ENCODE assay signal across 10 cellular contexts in genomic region chr14:35285991-35286564, GRCh38. TPM values are rescaled to one million over a fixed set of nuclear protein-coding genes. Genes with fewer than 3 reads are reported as not detected.
A peak's percentile ranks its signal among the peaks of the same experiment; 100 is the strongest.
DNase-seq lines count a peak whose midpoint lies in the region; ATAC-seq and TF ChIP-seq lines count a peak whose summit lies in the region.
"Had no signal": no experiment of that assay in that cellular context is flagged by ENCODE, and none has a peak within 500 bp of the region (broad histone marks: within the 10 kb centered on the region; RNA-seq: fewer than 3 reads in every experiment).

No MANE protein-coding gene starts in this region.

- no peaks in the 10 kb centered on the region for H3K9me3 Mint-ChIP-seq in CD4-positive, alpha-beta memory T cell
- peaks cover 2% of the 10 kb centered on the region for H3K9me3 Mint-ChIP-seq in activated naive CD8-positive, alpha-beta T cell treated with anti-CD3 and anti-CD28 coated beads for 36 hours
- H3K9me3 Mint-ChIP-seq in mesothelial cell of epicardium (no peaks in the 10 kb centered on the region), type B pancreatic cell (no peaks in the 10 kb centered on the region)
- H3K9me3 Mint-ChIP-seq: brain had no signal

- peaks cover 30 to 52% (median 36%) of the 10 kb centered on the region in 4 donors for H3K4me1 Mint-ChIP-seq in CD4-positive, alpha-beta memory T cell
- peaks cover 48% of the 10 kb centered on the region for H3K4me1 Mint-ChIP-seq in activated naive CD8-positive, alpha-beta T cell treated with anti-CD3 and anti-CD28 coated beads for 36 hours
- H3K4me1 Mint-ChIP-seq in mesothelial cell of epicardium (peaks cover 5% of the 10 kb centered on the region), type B pancreatic cell (ENCODE audit: unreplicated experiment) (peaks cover 4% of the 10 kb centered on the region)

- H3K36me3 ChIP-seq in CD4-positive, alpha-beta memory T cell (ENCODE audit: insufficient read depth, low read length), result no peaks in the 10 kb centered on the region

- peak overlapping the region; percentile 50 for H3K27ac ChIP-seq in CD4-positive, alpha-beta memory T cell (ENCODE audit: low read depth, low read length)

- H3K27me3 ChIP-seq in CD4-positive, alpha-beta memory T cell (ENCODE audit: insufficient read depth, low read length), result no peaks in the 10 kb centered on the region

- H3K4me3 Mint-ChIP-seq in CD4-positive, alpha-beta memory T cell, result peak overlapping the region in 6 of 8 donors; percentile 12 to 73 (median 34)
- peak overlapping the region; percentile 43 for H3K4me3 Mint-ChIP-seq in activated naive CD8-positive, alpha-beta T cell treated with anti-CD3 and anti-CD28 coated beads for 36 hours
- H3K4me3 Mint-ChIP-seq in mesothelial cell of epicardium (no peak overlapping the region), type B pancreatic cell (no peak overlapping the region)
- H3K4me3 Mint-ChIP-seq: brain had no signal

- TF ChIP-seq CTCF in mesothelial cell of epicardium (IDR thresholded peaks at IDR 0.05; ENCODE audit: unreplicated experiment) (no peak), type B pancreatic cell (conservative IDR thresholded peaks at IDR 0.05) (no peak)

- peaks cover 36% of the 10 kb centered on the region for H3K4me1 ChIP-seq in CD4-positive, alpha-beta memory T cell (ENCODE audit: insufficient read depth, low read length)

- ATAC-seq in GM19455 (IDR thresholded peaks at IDR 0.05; ENCODE audit: unreplicated experiment) (peak; percentile 10), HG03457 (IDR thresholded peaks at IDR 0.05; ENCODE audit: unreplicated experiment) (peak; percentile 7)

- H3K27me3 Mint-ChIP-seq in CD4-positive, alpha-beta memory T cell, result no peaks in the 10 kb centered on the region
- H3K27me3 Mint-ChIP-seq in activated naive CD8-positive, alpha-beta T cell treated with anti-CD3 and anti-CD28 coated beads for 36 hours, result no peaks in the 10 kb centered on the region
- no peaks in the 10 kb centered on the region for H3K27me3 Mint-ChIP-seq in mesothelial cell of epicardium (ENCODE audit: low read depth)
- H3K27me3 Mint-ChIP-seq in type B pancreatic cell, result no peaks in the 10 kb centered on the region

- intact Hi-C loops in CD4-positive, alpha-beta memory T cell (cut with micrococcal nuclease), result no loop called here

- POLR2A ChIA-PET in CD4-positive, alpha-beta memory T cell (lab: Charles Lee; ENCODE audit: partially characterized antibody), result interaction anchor here (0.8 to 4.4 kb wide), 4 partner anchors 11 to 118 kb away, joined by 3 to 33 read pairs (median 4); partner anchors contain the start of gene NFKBIA

- H3K27ac Mint-ChIP-seq in CD4-positive, alpha-beta memory T cell, result peak overlapping the region; percentile 67 to 93 (median 85)
- H3K27ac Mint-ChIP-seq in activated naive CD8-positive, alpha-beta T cell treated with anti-CD3 and anti-CD28 coated beads for 36 hours, result peak overlapping the region; percentile 98
- H3K27ac Mint-ChIP-seq in mesothelial cell of epicardium (no peak overlapping the region), type B pancreatic cell (no peak overlapping the region)
- H3K27ac Mint-ChIP-seq: brain had no signal

- CTCF ChIA-PET in CD4-positive, alpha-beta memory T cell (lab: Charles Lee; ENCODE audit: partially characterized antibody), result interaction anchor here (0.8 to 1.3 kb wide), 8 partner anchors 10 to 163 kb away, joined by 3 to 4 read pairs (median 4); no protein-coding TSS in a partner anchor

- H3K9me3 ChIP-seq in CD4-positive, alpha-beta memory T cell (ENCODE audit: control insufficient read depth in 1 of 2, low read length in 2 of 2), result no peaks in the 10 kb centered on the region

- H3K4me3 ChIP-seq in CD4-positive, alpha-beta memory T cell (ENCODE audit: low read length in 2 of 2), result no peak overlapping the region
- H3K4me3 ChIP-seq: smooth muscle cell had no signal

- H3K36me3 Mint-ChIP-seq in CD4-positive, alpha-beta memory T cell, result peaks cover 9 to 14% of the 10 kb centered on the region in 2 donors
- peaks cover 17% of the 10 kb centered on the region for H3K36me3 Mint-ChIP-seq in activated naive CD8-positive, alpha-beta T cell treated with anti-CD3 and anti-CD28 coated beads for 36 hours
- H3K36me3 Mint-ChIP-seq in mesothelial cell of epicardium (peaks cover 6% of the 10 kb centered on the region), type B pancreatic cell (peaks cover under 1% of the 10 kb centered on the region)

- DNase-seq in CD4-positive, alpha-beta memory T cell, result peak in 1 of 5 donors; percentile 3
- DNase-seq in activated naive CD8-positive, alpha-beta T cell treated with anti-CD3 and anti-CD28 coated beads for 36 hours, result no peak
- DNase-seq in mesothelial cell of epicardium (ENCODE audit: low spot score in 2 of 2, unreplicated experiment in 2 of 2), result no peak
- DNase-seq in type B pancreatic cell (ENCODE audit: extremely low spot score, unreplicated experiment), result no peak
- no peak for DNase-seq in stimulated activated CD4-positive, alpha-beta T cell treated with anti-CD3 and anti-CD28 coated beads, Interleukin-4, amount 100 ng/mL, for 24 hours
- DNase-seq in AG08396 (ENCODE audit: low spot score), result no peak

RNA-seq across cellular contexts. Expression of gene PSMA6, which starts 6.1 kb away (rescaled TPM):
- total RNA-seq in CD4-positive, alpha-beta memory T cell, result 10 to 100 TPM; 84.6 to 86.2 TPM
- polyA plus RNA-seq in CD4-positive, alpha-beta memory T cell, result 100 to 1,000 TPM; 329 to 413 TPM
- total RNA-seq in activated naive CD8-positive, alpha-beta T cell treated with anti-CD3 and anti-CD28 coated beads for 36 hours, result 100 to 1,000 TPM; 401 to 404 TPM
- total RNA-seq in mesothelial cell of epicardium, result 155 to 156 TPM (median 156 TPM) in 3 replicates
- 171 and 172 TPM in 2 replicates for total RNA-seq in type B pancreatic cell (ENCODE audit: low replicate concordance)

Comparison
In these comparisons a context has a peak if more than half of its experiments do, and no peak if none do; other contexts are left out.
1. H3K27ac Mint-ChIP-seq: peak in CD4-positive, alpha-beta memory T cell (7 of 7) and activated naive CD8-positive, alpha-beta T cell treated with anti-CD3 and anti-CD28 coated beads for 36 hours (single experiment); none in mesothelial cell of epicardium (single experiment) and type B pancreatic cell (single experiment).
2. H3K4me3 Mint-ChIP-seq: peak in CD4-positive, alpha-beta memory T cell (6 of 8) and activated naive CD8-positive, alpha-beta T cell treated with anti-CD3 and anti-CD28 coated beads for 36 hours (single experiment); none in mesothelial cell of epicardium (single experiment) and type B pancreatic cell (single experiment).